In the genomic region with DNA sequence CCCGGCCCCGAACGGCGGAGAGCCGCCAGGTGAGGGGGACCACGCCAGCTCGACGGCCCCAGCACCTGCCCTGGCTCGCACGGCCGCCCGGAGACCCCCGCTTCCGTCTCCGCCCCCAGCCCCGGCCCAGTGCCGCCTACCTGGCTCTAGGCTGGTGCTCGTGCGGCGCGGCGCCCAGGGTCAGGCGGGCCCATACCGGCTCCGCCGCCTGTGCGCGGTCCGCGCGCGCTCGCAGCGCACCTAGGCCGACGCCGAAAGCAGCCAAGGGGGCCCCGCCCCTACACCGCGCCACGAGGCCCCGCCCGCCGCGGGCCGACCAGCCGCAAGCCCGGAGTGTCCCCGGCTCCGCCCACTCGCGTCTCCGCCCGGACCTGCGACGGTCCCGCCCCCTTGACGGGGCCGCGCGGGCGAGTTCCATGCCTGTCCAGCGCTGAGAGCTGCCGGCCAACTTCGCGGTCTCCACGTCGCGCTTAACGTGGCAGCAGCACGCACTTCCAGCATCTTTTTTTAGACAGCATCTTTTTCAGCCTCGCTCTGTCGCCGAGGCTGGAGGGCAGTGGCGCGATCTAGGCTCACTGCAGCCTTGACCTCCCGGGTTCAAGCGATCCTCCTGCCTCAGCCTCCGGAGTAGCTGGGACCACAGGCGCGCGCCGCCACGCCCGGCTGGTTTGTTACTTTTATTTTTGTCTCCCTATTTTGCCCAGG, we compare ENCODE assay signal across 8 cellular contexts. TPM values are rescaled to one million over a fixed set of nuclear protein-coding genes. Genes with fewer than 3 reads are reported as not detected.
DNase-seq lines count a peak whose midpoint lies in the region; ATAC-seq and TF ChIP-seq lines count a peak whose summit lies in the region.

TSS of gene SLC25A39 (minus strand) at position 253 of the 705 bp plus-strand sequence. CDS start 1,261 bp downstream, outside the sequence.

- H3K4me1 ChIP-seq in Caco-2 (peaks cover 8% of the 10 kb centered on the region), endodermal cell (ENCODE audit: control insufficient read depth, insufficient read depth, low read length) (no peaks in the 10 kb centered on the region), mesodermal cell (ENCODE audit: control insufficient read depth, insufficient read depth, low read length, poor library complexity, severe bottlenecking) (no peaks in the 10 kb centered on the region)

- intact Hi-C loops in Caco-2 (cut with micrococcal nuclease; ENCODE audit: unreplicated experiment), result loop anchor here (2.0 kb wide), 1 partner anchor 106 kb away; the partner anchor contains the start of gene UBTF

- peak within 1 kb of the TSS; percentile 63 for H3K9ac ChIP-seq in endodermal cell (ENCODE audit: extremely low read depth, low read length, poor library complexity, severe bottlenecking)

- WGBS in endodermal cell (ENCODE audit: insufficient coverage in 1 of 2, insufficient read length in 1 of 2), 2 experiments, result 0 to 1% methylated on average over 38 to 85 of the region's 85 CpGs
- WGBS in mesodermal cell (ENCODE audit: insufficient coverage in 2 of 2), 2 experiments, result 1% methylated on average over 68 to 75 of the region's 85 CpGs

- H3K4me1 Mint-ChIP-seq in Caco-2 (ENCODE audit: low read depth, unreplicated experiment), result no peaks in the 10 kb centered on the region
- no peaks in the 10 kb centered on the region for H3K4me1 Mint-ChIP-seq in endodermal cell

- peak; percentile 61 for ATAC-seq in GM21381 (IDR thresholded peaks at IDR 0.05; ENCODE audit: unreplicated experiment)

- BruUV-seq in Caco-2 (replicated peaks; lab: Mats Ljungman, UMichigan), result no TSS peak

- H3K4me3 Mint-ChIP-seq in Caco-2 (ENCODE audit: unreplicated experiment) (peak within 1 kb of the TSS; percentile 93), endodermal cell (peak within 1 kb of the TSS; percentile 78)

- no peak for TF ChIP-seq CTCF in Caco-2 (IDR thresholded peaks at IDR 0.05; ENCODE audit: insufficient read depth in 1 of 2, low read depth in 1 of 2, low read length in 1 of 2, severe bottlenecking in 1 of 2, unreplicated experiment in 1 of 2)
- no peak for TF ChIP-seq CTCF in endodermal cell (conservative IDR thresholded peaks at IDR 0.05)

- H3K27me3 ChIP-seq in Caco-2 (replicated peaks; ENCODE audit: control insufficient read depth, insufficient read depth, low read length) (no peaks in the 10 kb centered on the region), endodermal cell (ENCODE audit: control insufficient read depth, insufficient read depth, low read length, poor library complexity, severe bottlenecking) (no peaks in the 10 kb centered on the region)

- peaks cover 3% of the 10 kb centered on the region; the same call in 1 of the 2 replicates for H3K36me3 ChIP-seq in Caco-2 (ENCODE audit: control insufficient read depth, insufficient read depth, low read length)
- H3K36me3 ChIP-seq in endodermal cell (ENCODE audit: control insufficient read depth, insufficient read depth, low read length), result peaks cover 25% of the 10 kb centered on the region
- H3K36me3 ChIP-seq in mesodermal cell (ENCODE audit: control insufficient read depth, insufficient read depth, low read length), result peaks cover 28% of the 10 kb centered on the region

- peak within 1 kb of the TSS; percentile 85 for H3K27ac Mint-ChIP-seq in Caco-2 (ENCODE audit: unreplicated experiment)
- peak within 1 kb of the TSS; percentile 77 for H3K27ac Mint-ChIP-seq in endodermal cell

- H3K9me3 Mint-ChIP-seq in Caco-2 (ENCODE audit: unreplicated experiment) (no peaks in the 10 kb centered on the region), endodermal cell (no peaks in the 10 kb centered on the region)

- POLR2A ChIA-PET in Caco-2 (lab: Charles Lee), result interaction anchor here (0.6 to 1.0 kb wide), 4 partner anchors 16 to 138 kb away, joined by 3 to 4 read pairs (median 4); partner anchors contain the start of genes RUNDC3A and TMUB2

- peak; percentile 94 to 99 for DNase-seq in Caco-2
- peak in 74 of 76 experiments; percentile 51 to 96 (median 89) for DNase-seq in HUDEP-2 (lab: John Stamatoyannopoulos, UW; ENCODE audit: unreplicated experiment in 76 of 76)
- DNase-seq in NOMO-1 treated with dmso at 0.1 percent for 144 hours (lab: John Stamatoyannopoulos, UW; ENCODE audit: unreplicated experiment), result peak; percentile 83
- peak; percentile 80 for DNase-seq in activated CD8-positive, alpha-beta memory T cell treated with anti-CD3 and anti-CD28 coated beads, Interleukin-2, amount 50 U/mL, for 24 hours (ENCODE audit: extremely low read depth)
- peak; percentile 99 for DNase-seq in endodermal cell
- peak; percentile 84 to 91 for DNase-seq in stimulated activated CD8-positive, alpha-beta memory T cell treated with anti-CD3 and anti-CD28 coated beads, Interleukin-15, amount 100 ng/mL, for 4 hours (ENCODE audit: low read depth in 2 of 2)

- H3K9me3 ChIP-seq in Caco-2 (no peaks in the 10 kb centered on the region), endodermal cell (ENCODE audit: control insufficient read depth, low read length) (no peaks in the 10 kb centered on the region), mesodermal cell (ENCODE audit: control insufficient read depth, low read length) (no peaks in the 10 kb centered on the region)

- H3K27ac ChIP-seq in endodermal cell (ENCODE audit: low read depth, low read length) (no peak within 1 kb of the TSS), mesodermal cell (ENCODE audit: low read depth, low read length, severe bottlenecking) (peak within 1 kb of the TSS; percentile 49)

- CTCF ChIA-PET in Caco-2 (lab: Charles Lee), result interaction anchor here (0.6 to 1.5 kb wide), 5 partner anchors 20 to 342 kb away, joined by 3 to 5 read pairs (median 3); partner anchors contain the start of genes FAM171A2 and GRN

- H3K36me3 Mint-ChIP-seq in Caco-2 (ENCODE audit: insufficient read depth, unreplicated experiment) (peaks cover 13% of the 10 kb centered on the region), endodermal cell (ENCODE audit: low read depth) (peaks cover 19% of the 10 kb centered on the region)

- no peaks in the 10 kb centered on the region for H3K27me3 Mint-ChIP-seq in Caco-2 (ENCODE audit: insufficient read depth, unreplicated experiment)
- H3K27me3 Mint-ChIP-seq in endodermal cell (ENCODE audit: insufficient read depth), result no peaks in the 10 kb centered on the region

- H3K4me3 ChIP-seq in Caco-2 (ENCODE audit: low read depth, low read length) (peak within 1 kb of the TSS; percentile 84), endodermal cell (ENCODE audit: low read length) (peak within 1 kb of the TSS; percentile 91), mesodermal cell (ENCODE audit: extremely low read depth, insufficient read depth, low read length, poor library complexity, severe bottlenecking) (peak within 1 kb of the TSS; percentile 78)

RNA-seq across cellular contexts. Expression of gene SLC25A39, which starts in this region (rescaled TPM):
- 155 and 172 TPM in 2 replicates for total RNA-seq in Caco-2 (2022)
- total RNA-seq in endodermal cell, result 100 to 1,000 TPM; 191 to 201 TPM
- polyA plus RNA-seq in endodermal cell (2013, experiment 1 of 2), result 87.4 TPM
- 82.3 TPM for polyA plus RNA-seq in endodermal cell (2013, experiment 2 of 2)
- 91.8 TPM for polyA plus RNA-seq in mesodermal cell (2013, experiment 1 of 2)
- polyA plus RNA-seq in mesodermal cell (2013, experiment 2 of 2), result 80.3 TPM
